11 cellular contexts compared by ENCODE assay signal in genomic region chr1:5720484-5720883, GRCh38.
"Had no signal": no experiment of that assay in that cellular context is flagged by ENCODE, and none has a peak within 500 bp of the region (broad histone marks: within the 10 kb centered on the region; RNA-seq: fewer than 3 reads in every experiment).

No MANE protein-coding gene starts in this region.

- ATAC-seq: activated CD4-positive, CD25-positive, alpha-beta regulatory T cell treated with anti-CD3 and anti-CD28 coated beads, Interleukin-2, amount 50 U/mL, for 24 hours; activated T-helper 17 cell treated with anti-CD3 and anti-CD28 coated beads, Interleukin-2, amount 50 U/mL, for 72 hours; left lung; naive thymus-derived CD8-positive, alpha-beta T cell had no signal

- H3K27ac ChIP-seq: brain microvascular endothelial cell, left lung had no signal

- FAIRE-seq: kidney, small intestine had no signal

- H3K4me1 ChIP-seq: left lung had no signal

- H3K4me3 ChIP-seq: left lung had no signal

- H3K27me3 ChIP-seq: brain microvascular endothelial cell had no signal

- H3K36me3 ChIP-seq: brain microvascular endothelial cell, left lung had no signal

- DNase-seq: activated CD4-positive, alpha-beta T cell treated with anti-CD3 and anti-CD28 coated beads, Interleukin-2, amount 50 U/mL, for 1 hour; activated naive CD4-positive, alpha-beta T cell treated with Interleukin-2 at 50 U/mL for 16 hours; brain microvascular endothelial cell; hippocampal formation; kidney; naive thymus-derived CD8-positive, alpha-beta T cell; retina; small intestine had no signal
